In genomic region chr1:101995984-101996731, GRCh38 we compare ENCODE assay signal across 14 cellular contexts. TPM values are rescaled to one million over a fixed set of nuclear protein-coding genes. Genes with fewer than 3 reads are reported as not detected.
A peak's percentile ranks its signal among the peaks of the same experiment; 100 is the strongest.
DNase-seq lines count a peak whose midpoint lies in the region; ATAC-seq, FAIRE-seq and TF ChIP-seq lines count a peak whose summit lies in the region.
"Had no signal": no experiment of that assay in that cellular context is flagged by ENCODE, and none has a peak within 500 bp of the region (broad histone marks: within the 10 kb centered on the region; RNA-seq: fewer than 3 reads in every experiment).

No MANE protein-coding gene starts in this region.

- TF ChIP-seq RAD21 in H1 (IDR thresholded peaks at IDR 0.05 in 1 of 2, conservative IDR thresholded peaks at IDR 0.05 in 1 of 2; ENCODE audit: low read depth in 2 of 2, low read length in 2 of 2), result no peak

- TF ChIP-seq CTCF in H1 (IDR thresholded peaks at IDR 0.05; ENCODE audit: control extremely low read depth in 1 of 3, insufficient read depth in 1 of 3, low read depth in 1 of 3, low read length in 3 of 3), result no peak
- no peak for TF ChIP-seq CTCF in breast epithelium (IDR thresholded peaks at IDR 0.05)

- H2BK15ac ChIP-seq in H1 (ENCODE audit: low read length), result no peak overlapping the region

- no peaks in the 10 kb centered on the region for H3K79me2 ChIP-seq in H1 (ENCODE audit: control insufficient read depth in 1 of 2, insufficient read depth in 2 of 2, low read length in 2 of 2)

- H3K9ac ChIP-seq in H1 (replicated peaks in 1 of 4; ENCODE audit: extremely low read depth in 1 of 4, low read depth in 3 of 4, low read length in 3 of 4), result peak overlapping the region in 2 of 4 experiments; percentile 23 to 34; a peak in 1 of 7 replicates

- no peak for TF ChIP-seq POLR2A in H1 (IDR thresholded peaks at IDR 0.05; ENCODE audit: control extremely low read depth in 1 of 2, low read depth in 2 of 2, low read length in 2 of 2)
- no peak for TF ChIP-seq POLR2A in breast epithelium (IDR thresholded peaks at IDR 0.05)

- H3K27me3 ChIP-seq in H1 (replicated peaks in 1 of 4; ENCODE audit: control insufficient read depth in 3 of 4, extremely low read depth in 1 of 4, insufficient read depth in 3 of 4, low read length in 3 of 4) (no peaks in the 10 kb centered on the region), breast epithelium (peaks cover 0 to 26% of the 10 kb centered on the region in 2 donors)

- no peak overlapping the region for H2BK12ac ChIP-seq in H1 (ENCODE audit: low read depth, low read length)

- no peak overlapping the region for H3K4ac ChIP-seq in H1 (replicated peaks; ENCODE audit: insufficient read length, low read depth, low read length)

- H4K91ac ChIP-seq in H1 (replicated peaks; ENCODE audit: insufficient read length, low read length), result no peak overlapping the region

- H3K4me3 ChIP-seq in H1 (ENCODE audit: extremely low read depth in 1 of 4, insufficient read depth in 2 of 4, low read depth in 3 of 4, low read length in 4 of 4) (peak overlapping the region; percentile 48 to 70 (median 52); a peak in 7 of 8 replicates), breast epithelium (no peak overlapping the region)

- no peak overlapping the region for H2BK5ac ChIP-seq in H1 (ENCODE audit: low read depth, low read length)

- no peak overlapping the region for H2BK120ac ChIP-seq in H1 (replicated peaks; ENCODE audit: low read depth, low read length)

- no peaks in the 10 kb centered on the region for H3K79me1 ChIP-seq in H1 (ENCODE audit: low read depth, low read length)

- CTCF ChIA-PET in H1 (lab: Charles Lee; ENCODE audit: partially characterized antibody), result interaction anchor here (0.7 to 2.9 kb wide), 13 partner anchors 9 to 476 kb away, joined by 3 to 15 read pairs (median 3); no protein-coding TSS in a partner anchor

- no peak overlapping the region for H2BK20ac ChIP-seq in H1 (ENCODE audit: low read length)

- no peak overlapping the region for H3K14ac ChIP-seq in H1 (ENCODE audit: insufficient read length)

- no peak overlapping the region for H2AK5ac ChIP-seq in H1 (ENCODE audit: low read depth, low read length)

- H3K4me1 ChIP-seq in H1 (replicated peaks in 1 of 4; ENCODE audit: control insufficient read depth in 3 of 4, insufficient read depth in 4 of 4, low read length in 3 of 4) (no peaks in the 10 kb centered on the region), breast epithelium (no peaks in the 10 kb centered on the region)
- H3K4me1 ChIP-seq: Caco-2 had no signal

- intact Hi-C loops in posterior cingulate gyrus (cut with DNase I), result no loop called here
- intact Hi-C loops in breast epithelium (cut with DNase I; ENCODE audit: low total_unique reads), result no loop called here

- H3K4me2 ChIP-seq in H1 (ENCODE audit: insufficient read depth in 1 of 2, low read depth in 2 of 2, low read length in 2 of 2), result peak overlapping the region; percentile 86 to 97

- POLR2A ChIA-PET in H1 (lab: Charles Lee; ENCODE audit: partially characterized antibody), result interaction anchor here (1.4 kb wide), 1 partner anchor 9 kb away, joined by 3 read pairs; no protein-coding TSS in a partner anchor

- DNase-seq in NCI-H526 (lab: John Stamatoyannopoulos, UW), result peak; percentile 77
- no peak for DNase-seq in H1 (ENCODE audit: low read depth in 1 of 2, low spot score in 2 of 2)
- peak in 6 of 10 donors; percentile 15 to 88 (median 55) for DNase-seq in posterior cingulate gyrus
- DNase-seq in breast epithelium (ENCODE audit: low spot score in 2 of 2), result no peak
- DNase-seq in NCI-H2171 (lab: John Stamatoyannopoulos, UW), result no peak
- DNase-seq: activated CD4-positive, CD25-positive, alpha-beta regulatory T cell; activated T-cell treated with anti-CD3 and anti-CD28 coated beads, Interleukin-2, amount 50 U/mL, for 1 hour; aorta; naive B cell; NCI-H146 had no signal

- H3K56ac ChIP-seq in H1 (replicated peaks; ENCODE audit: insufficient read length, low read depth, low read length), result no peak overlapping the region

- no peak overlapping the region for H4K5ac ChIP-seq in H1 (ENCODE audit: insufficient read length, low read depth, low read length)

- FAIRE-seq in H1 (lab: Jason Lieb, UNC), result peak; percentile 24

- peaks cover 0 to 1% of the 10 kb centered on the region in 2 experiments for H4K20me1 ChIP-seq in H1 (replicated peaks in 1 of 2; ENCODE audit: control insufficient read depth in 1 of 2, insufficient read depth in 2 of 2, low read length in 2 of 2)

- H2AFZ ChIP-seq in H1 (ENCODE audit: low read length), result peak overlapping the region; percentile 99

- 16% methylated on average over 20 of the region's 20 CpGs; no CpG with 5 or more reads in 1 of the 2 experiments for WGBS in H1 (ENCODE audit: extremely low coverage in 1 of 2, insufficient coverage in 1 of 2, insufficient read length in 1 of 2, insufficient replicate concordance in 2 of 2, low coverage in 1 of 2, low lambda C conversion rate in 2 of 2, missing lambda C conversion rate in 1 of 2), 2 experiments

- ATAC-seq in GM18909 (IDR thresholded peaks at IDR 0.05; ENCODE audit: poor library complexity, unreplicated experiment) (peak; percentile 41), HG03378 (IDR thresholded peaks at IDR 0.05; ENCODE audit: unreplicated experiment) (no peak)

- H3K23me2 ChIP-seq in H1 (ENCODE audit: low read depth, low read length), result peaks cover 9% of the 10 kb centered on the region

- no peaks in the 10 kb centered on the region for H3K36me3 ChIP-seq in H1 (ENCODE audit: control insufficient read depth in 2 of 4, insufficient read depth in 4 of 4, low read length in 3 of 4)
- H3K36me3 ChIP-seq in breast epithelium, result no peaks in the 10 kb centered on the region

- no peak for TF ChIP-seq EP300 in H1 (IDR thresholded peaks at IDR 0.05; ENCODE audit: borderline replicate concordance in 1 of 2, low read depth in 2 of 2, low read length in 2 of 2)

- H3K9me3 ChIP-seq in H1 (ENCODE audit: insufficient read depth in 2 of 2, low read depth in 1 of 2, low read length in 1 of 2) (no peaks in the 10 kb centered on the region), breast epithelium (no peaks in the 10 kb centered on the region)
- H3K9me3 ChIP-seq: Caco-2 had no signal

- no peak overlapping the region for H3K23ac ChIP-seq in H1 (ENCODE audit: insufficient read length)

- H3K27ac ChIP-seq in H1 (ENCODE audit: low read depth, low read length) (no peak overlapping the region), breast epithelium (no peak overlapping the region)
- H3K27ac ChIP-seq: epithelial cell of prostate had no signal

- no peak overlapping the region for H3K18ac ChIP-seq in H1 (ENCODE audit: extremely low read depth, low read length)

- no peak overlapping the region for H4K8ac ChIP-seq in H1 (ENCODE audit: extremely low read depth, insufficient read depth, low read length)

TF ChIP-seq in H1, 55 proteins besides CTCF, POLR2A, EP300 and RAD21:
- peak; percentile 56 for TF ChIP-seq ASH2L (IDR thresholded peaks at IDR 0.05; ENCODE audit: low read length)
- no peak for TF ChIP-seq POLR2AphosphoS5 (IDR thresholded peaks at IDR 0.05; ENCODE audit: low read depth, low read length)
TF ChIP-seq in H1: peak in this region for 1.

RNA-seq across cellular contexts. Expression of gene OLFM3, which starts 0.6 kb away (rescaled TPM):
- total RNA-seq in H1 (2021; fragmentation: NEBNext Ultra II Directional; extraction: Animal tissue kit (Norgen Biotek cat#: 25700)), result 0.32 and 0.73 TPM in 2 replicates
- 0.19 and 0.30 TPM in 2 replicates for polyA plus RNA-seq in H1 (2011; rRNA removed)
- polyA plus RNA-seq in H1 (2011; cell fraction: cytosol; rRNA removed), result 0.32 TPM
- polyA plus RNA-seq in H1 (2011; cell fraction: nucleus; rRNA removed), result 0.19 TPM
- 0.45 to 1.3 TPM (median 0.60 TPM) in 4 replicates for polyA plus RNA-seq in H1 (2012, experiment 1 of 2)
- polyA plus RNA-seq in H1 (2012, experiment 2 of 2), result 0.04 TPM
- 0.63 TPM for polyA plus RNA-seq in H1 (2013, experiment 1 of 2)
- 0.72 TPM for polyA plus RNA-seq in H1 (2013, experiment 2 of 2)
- 0.69 and 1.8 TPM in 2 replicates for polyA minus RNA-seq in H1 (2011; rRNA and poly(A)+ RNA removed)
- polyA minus RNA-seq in H1 (2011; cell fraction: cytosol; rRNA and poly(A)+ RNA removed), result not detected
- polyA minus RNA-seq in H1 (2011; cell fraction: nucleus; rRNA and poly(A)+ RNA removed), result 0.40 TPM
- not detected for total RNA-seq in breast epithelium
- total RNA-seq: aorta, Caco-2 had no signal
- polyA plus RNA-seq: aorta had no signal

Comparison
In these comparisons a context has a peak if more than half of its experiments do, and no peak if none do; other contexts are left out.
1. DNase-seq: peak in NCI-H526 (2 of 2) and posterior cingulate gyrus (6 of 10); none in H1 (0 of 2), breast epithelium (0 of 2) and NCI-H2171 (single experiment).
2. H3K4me3 ChIP-seq: peak in H1 (4 of 4); none in breast epithelium (0 of 3).